8 cellular contexts compared by ENCODE assay signal in genomic region chr3:183884097-183884436, GRCh38. TPM values are rescaled to one million over a fixed set of nuclear protein-coding genes. Genes with fewer than 3 reads are reported as not detected.
DNase-seq lines count a peak whose midpoint lies in the region; ATAC-seq and TF ChIP-seq lines count a peak whose summit lies in the region.

No MANE protein-coding gene starts in this region.

- H3K27ac ChIP-seq in left lung (peak overlapping the region; percentile 78 to 82), transverse colon (peak overlapping the region; percentile 85 to 91 (median 86))

- TF ChIP-seq CTCF in left lung (IDR thresholded peaks at IDR 0.05) (no peak), transverse colon (IDR thresholded peaks at IDR 0.05) (no peak)

- ATAC-seq in activated naive CD8-positive, alpha-beta T cell treated with anti-CD3 and anti-CD28 coated beads, Interleukin-2, amount 10 ng/mL, durations not matched to agents 7 days and 5 days (ENCODE audit: low read depth), result peak; percentile 3
- ATAC-seq in left lung (peak; percentile 2), HG03442 (IDR thresholded peaks at IDR 0.05; ENCODE audit: unreplicated experiment) (no peak), GM21367 (IDR thresholded peaks at IDR 0.05; ENCODE audit: unreplicated experiment) (no peak)

- no peaks in the 10 kb centered on the region for H3K27me3 Mint-ChIP-seq in activated naive CD4-positive, alpha-beta T cell treated with anti-CD3 and anti-CD28 coated beads for 36 hours (ENCODE audit: low read depth)
- no peaks in the 10 kb centered on the region for H3K27me3 Mint-ChIP-seq in activated naive CD8-positive, alpha-beta T cell treated with anti-CD3 and anti-CD28 coated beads, Interleukin-2, amount 10 ng/mL, durations not matched to agents 7 days and 5 days

- CTCF ChIA-PET in activated naive CD4-positive, alpha-beta T cell treated with anti-CD3 and anti-CD28 coated beads for 36 hours (lab: Charles Lee), result interaction anchor here (0.6 to 2.6 kb wide), 20 partner anchors 8 to 470 kb away, joined by 3 to 22 read pairs (median 3); partner anchors contain the start of gene MAP6D1

- H3K27ac Mint-ChIP-seq in activated naive CD4-positive, alpha-beta T cell treated with anti-CD3 and anti-CD28 coated beads for 36 hours, result peak overlapping the region; percentile 88
- peak overlapping the region; percentile 93 for H3K27ac Mint-ChIP-seq in activated naive CD8-positive, alpha-beta T cell treated with anti-CD3 and anti-CD28 coated beads, Interleukin-2, amount 10 ng/mL, durations not matched to agents 7 days and 5 days

- H3K4me3 Mint-ChIP-seq in activated naive CD4-positive, alpha-beta T cell treated with anti-CD3 and anti-CD28 coated beads for 36 hours, result peak overlapping the region; percentile 94
- H3K4me3 Mint-ChIP-seq in activated naive CD8-positive, alpha-beta T cell treated with anti-CD3 and anti-CD28 coated beads, Interleukin-2, amount 10 ng/mL, durations not matched to agents 7 days and 5 days, result peak overlapping the region; percentile 93

- no peak for TF ChIP-seq POLR2A in transverse colon (IDR thresholded peaks at IDR 0.05)

- peak overlapping the region; percentile 73 to 98 for H3K4me3 ChIP-seq in left lung
- H3K4me3 ChIP-seq in transverse colon, result peak overlapping the region; percentile 84 to 96 (median 90)

- no peak for TF ChIP-seq EP300 in transverse colon (IDR thresholded peaks at IDR 0.05; ENCODE audit: low read depth)

- in situ Hi-C loops in transverse colon (cut with MboI; ENCODE audit: low pct_ligation_motif_present in 1 of 4, low pct_unique_long_range_greater_than_20kb in 1 of 4, low sequenced_read_pairs in 3 of 4), result loop anchor here (25.0 kb wide), 4 partner anchors 253 to 653 kb away; partner anchors contain the start of genes ALG3 (in 3 of the 4), EEF1AKMT4 (in 3 of the 4), VWA5B2 (in 3 of the 4) and CAMK2N2 (in 1 of the 4)

- H3K27me3 ChIP-seq in left lung (no peaks in the 10 kb centered on the region), transverse colon (no peaks in the 10 kb centered on the region)

- H3K9me3 ChIP-seq in left lung (no peaks in the 10 kb centered on the region), transverse colon (no peaks in the 10 kb centered on the region)

- peaks cover 20 to 48% of the 10 kb centered on the region in 2 donors for H3K4me1 ChIP-seq in left lung
- peaks cover 16 to 27% (median 22%) of the 10 kb centered on the region in 4 donors for H3K4me1 ChIP-seq in transverse colon

- H3K9me3 Mint-ChIP-seq in activated naive CD4-positive, alpha-beta T cell treated with anti-CD3 and anti-CD28 coated beads for 36 hours, result no peaks in the 10 kb centered on the region
- H3K9me3 Mint-ChIP-seq in activated naive CD8-positive, alpha-beta T cell treated with anti-CD3 and anti-CD28 coated beads, Interleukin-2, amount 10 ng/mL, durations not matched to agents 7 days and 5 days, result no peaks in the 10 kb centered on the region

- WGBS in transverse colon (ENCODE audit: low coverage in 1 of 2), 2 donors, result 0% methylated on average over 9 to 10 of the region's 10 CpGs

- H3K36me3 ChIP-seq in left lung (no peaks in the 10 kb centered on the region), transverse colon (peaks cover 0 to 3% (median 0%) of the 10 kb centered on the region in 4 donors)

- intact Hi-C loops in activated naive CD4-positive, alpha-beta T cell treated with anti-CD3 and anti-CD28 coated beads for 36 hours (cut with micrococcal nuclease), result loop anchor here (1.0 to 5.0 kb wide), 11 partner anchors 59 to 761 kb away; partner anchors contain the start of genes ABCC5, EIF2B5, KLHL6 and MAP6D1
- intact Hi-C loops in left lung (cut with DNase I) (no loop called here), transverse colon (cut with DNase I; ENCODE audit: low total_unique reads) (no loop called here)

- H3K4me1 Mint-ChIP-seq in activated naive CD4-positive, alpha-beta T cell treated with anti-CD3 and anti-CD28 coated beads for 36 hours (ENCODE audit: low read depth), result peaks cover 32% of the 10 kb centered on the region
- peaks cover 28% of the 10 kb centered on the region for H3K4me1 Mint-ChIP-seq in activated naive CD8-positive, alpha-beta T cell treated with anti-CD3 and anti-CD28 coated beads, Interleukin-2, amount 10 ng/mL, durations not matched to agents 7 days and 5 days

- POLR2A ChIA-PET in activated naive CD8-positive, alpha-beta T cell treated with anti-CD3 and anti-CD28 coated beads, Interleukin-2, amount 10 ng/mL, durations not matched to agents 7 days and 5 days (lab: Charles Lee), result interaction anchor here (1.1 to 1.6 kb wide), 4 partner anchors 58 to 187 kb away, joined by 3 to 5 read pairs (median 4); partner anchors contain the start of genes MAP6D1 and YEATS2

- peak; percentile 11 for DNase-seq in activated naive CD4-positive, alpha-beta T cell treated with anti-CD3 and anti-CD28 coated beads for 36 hours
- no peak for DNase-seq in activated naive CD4-positive, alpha-beta T cell treated with anti-CD3 and anti-CD28 coated beads, Interleukin-2, amount 50 U/mL, for 16 hours
- DNase-seq in activated naive CD8-positive, alpha-beta T cell treated with anti-CD3 and anti-CD28 coated beads, Interleukin-2, amount 10 ng/mL, durations not matched to agents 7 days and 5 days, result no peak
- no peak for DNase-seq in left lung
- no peak for DNase-seq in transverse colon
- DNase-seq in NCI-H1105 treated with DMSO at 0.1 percent for 48 hours (lab: John Stamatoyannopoulos, UW), result no peak

- peaks cover 7% of the 10 kb centered on the region for H3K36me3 Mint-ChIP-seq in activated naive CD4-positive, alpha-beta T cell treated with anti-CD3 and anti-CD28 coated beads for 36 hours (ENCODE audit: low read depth)
- peaks cover 6% of the 10 kb centered on the region for H3K36me3 Mint-ChIP-seq in activated naive CD8-positive, alpha-beta T cell treated with anti-CD3 and anti-CD28 coated beads, Interleukin-2, amount 10 ng/mL, durations not matched to agents 7 days and 5 days

RNA-seq across cellular contexts. Expression of gene PARL, which starts 0.6 kb away (rescaled TPM):
- total RNA-seq in activated naive CD4-positive, alpha-beta T cell treated with anti-CD3 and anti-CD28 coated beads for 36 hours, result 10 to 100 TPM; 92.0 to 92.8 TPM
- 10 to 100 TPM; 37.4 to 45.5 TPM for total RNA-seq in activated naive CD8-positive, alpha-beta T cell treated with anti-CD3 and anti-CD28 coated beads, Interleukin-2, amount 10 ng/mL, durations not matched to agents 7 days and 5 days
- total RNA-seq in left lung (10 to 100 TPM; 39.6 to 45.7 TPM), transverse colon (10 to 100 TPM; 27.3 to 61.3 (median 48.8) TPM)

RNA-seq across cellular contexts. Expression of gene MAP6D1, which starts 58.7 kb away (rescaled TPM):
- total RNA-seq in activated naive CD4-positive, alpha-beta T cell treated with anti-CD3 and anti-CD28 coated beads for 36 hours, result 1 to 10 TPM; 1.1 to 1.4 TPM
- 1 to 10 TPM; 1.6 to 2.7 TPM for total RNA-seq in activated naive CD8-positive, alpha-beta T cell treated with anti-CD3 and anti-CD28 coated beads, Interleukin-2, amount 10 ng/mL, durations not matched to agents 7 days and 5 days
- total RNA-seq in left lung, result 1 to 10 TPM in 1 of 2 donors, under 1 TPM in 1; 0.38 to 1.2 TPM
- total RNA-seq in transverse colon, result 1 to 10 TPM in 2 of 4 donors, not detected in 2; 1.4 to 2.1 TPM

Comparison
In these comparisons a context has a peak if more than half of its experiments do, and no peak if none do; other contexts are left out.
1. ATAC-seq: peak in activated naive CD8-positive, alpha-beta T cell treated with anti-CD3 and anti-CD28 coated beads, Interleukin-2, amount 10 ng/mL, durations not matched to agents 7 days and 5 days (single experiment) and left lung (single experiment); none in HG03442 (single experiment) and GM21367 (single experiment).